8 cellular contexts compared by ENCODE assay signal in the genomic region with DNA sequence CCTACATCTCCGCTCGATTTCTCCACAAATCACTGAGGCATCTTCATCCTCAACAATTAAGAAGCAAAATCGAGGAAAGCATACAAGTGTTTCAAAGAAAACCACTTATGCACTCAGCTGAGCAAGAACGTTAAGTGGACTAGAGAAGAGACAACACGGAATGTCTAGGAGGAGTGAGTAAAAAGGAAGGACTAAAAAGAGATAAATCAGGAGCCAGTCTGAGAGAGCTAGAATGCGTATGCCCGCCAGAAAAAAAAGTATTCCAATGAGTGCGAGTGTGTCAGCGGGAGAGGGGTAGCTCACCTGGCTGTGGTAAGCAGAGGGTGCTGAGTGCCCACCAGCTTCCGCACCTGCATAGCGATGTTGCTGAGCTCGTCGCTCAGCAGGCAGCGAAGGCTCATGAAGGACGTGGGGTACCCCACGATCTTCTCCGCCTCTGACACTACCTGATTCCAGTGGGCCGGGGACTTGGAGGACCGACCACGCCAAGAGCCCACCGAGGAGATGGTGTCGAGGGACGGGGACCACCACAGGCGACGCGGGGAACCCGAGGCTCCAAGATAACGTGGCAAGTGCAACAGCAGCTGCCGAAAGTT. TPM values are rescaled to one million over a fixed set of nuclear protein-coding genes. Genes with fewer than 3 reads are reported as not detected.
A peak's percentile ranks its signal among the peaks of the same experiment; 100 is the strongest.
DNase-seq lines count a peak whose midpoint lies in the region; ATAC-seq and TF ChIP-seq lines count a peak whose summit lies in the region.

No MANE protein-coding gene starts in this region.

- H3K27ac ChIP-seq in ascending aorta (peak overlapping the region; percentile 80 to 91), skeletal muscle tissue (ENCODE audit: low read depth, low read length) (peak overlapping the region; percentile 91)

- POLR2A ChIA-PET in Caco-2 (lab: Charles Lee): interaction anchor here (0.6 to 2.0 kb wide), 9 partner anchors 12 to 343 kb away, joined by 3 to 13 read pairs (median 4); partner anchors contain the start of gene BEND3

- DNase-seq in Caco-2: peak; percentile 39 to 41
- peak in 1 of 2 donors; percentile 64 for DNase-seq in ascending aorta (ENCODE audit: low spot score in 2 of 2)
- DNase-seq in ecto neural progenitor cell (ENCODE audit: low spot score): no peak

- no peaks in the 10 kb centered on the region for H3K9me3 Mint-ChIP-seq in Caco-2 (ENCODE audit: unreplicated experiment)

- H3K27me3 Mint-ChIP-seq in Caco-2 (ENCODE audit: insufficient read depth, unreplicated experiment): no peaks in the 10 kb centered on the region

- peak overlapping the region; percentile 89 for H3K27ac Mint-ChIP-seq in Caco-2 (ENCODE audit: unreplicated experiment)

- H3K4me3 ChIP-seq in Caco-2 (ENCODE audit: low read depth, low read length) (peak overlapping the region; percentile 85), ascending aorta (peak overlapping the region; percentile 82 to 92), iPS-18c (ENCODE audit: insufficient read depth, low read depth, low read length) (peak overlapping the region; percentile 81), skeletal muscle tissue (ENCODE audit: low read length in 3 of 3) (peak overlapping the region; percentile 98 to 99 (median 99))

- H3K36me3 ChIP-seq in Caco-2 (ENCODE audit: control insufficient read depth, insufficient read depth, low read length) (no peaks in the 10 kb centered on the region), ascending aorta (no peaks in the 10 kb centered on the region), skeletal muscle tissue (ENCODE audit: control insufficient read depth in 3 of 3, insufficient read depth in 3 of 3, low read length in 3 of 3) (no peaks in the 10 kb centered on the region)

- peak; percentile 18 for ATAC-seq in GM19324 (IDR thresholded peaks at IDR 0.05; ENCODE audit: low FRiP score, unreplicated experiment)
- peak; percentile 9 for ATAC-seq in HG03378 (IDR thresholded peaks at IDR 0.05; ENCODE audit: unreplicated experiment)

- intact Hi-C loops in Caco-2 (cut with micrococcal nuclease; ENCODE audit: unreplicated experiment) (loop anchor here (1.0 to 5.0 kb wide), 4 partner anchors 96 to 306 kb away; no protein-coding TSS in a partner anchor), ascending aorta (cut with DNase I) (loop anchor here (1.0 kb wide), 1 partner anchor 31 kb away; no protein-coding TSS in a partner anchor)

- BruUV-seq in Caco-2 (replicated peaks; lab: Mats Ljungman, UMichigan): TSS peak; percentile 53

- TF ChIP-seq CTCF in Caco-2 (IDR thresholded peaks at IDR 0.05; ENCODE audit: insufficient read depth in 1 of 2, low read depth in 1 of 2, low read length in 1 of 2, severe bottlenecking in 1 of 2, unreplicated experiment in 1 of 2) (no peak), ascending aorta (IDR thresholded peaks at IDR 0.05) (no peak)

- H3K9ac ChIP-seq in skeletal muscle tissue (ENCODE audit: low read depth in 1 of 3, low read length in 3 of 3): peak overlapping the region; percentile 97 to 98 (median 97)

- H3K4me1 ChIP-seq in Caco-2 (no peaks in the 10 kb centered on the region), ascending aorta (peaks cover 3 to 5% of the 10 kb centered on the region in 2 donors), skeletal muscle tissue (ENCODE audit: control insufficient read depth in 3 of 3, insufficient read depth in 3 of 3, low read length in 3 of 3) (peaks cover 10 to 14% (median 11%) of the 10 kb centered on the region in 3 donors)

- H3K4me3 Mint-ChIP-seq in Caco-2 (ENCODE audit: unreplicated experiment): peak overlapping the region; percentile 88

- H3K27me3 ChIP-seq in Caco-2 (replicated peaks; ENCODE audit: control insufficient read depth, insufficient read depth, low read length) (no peaks in the 10 kb centered on the region), ascending aorta (no peaks in the 10 kb centered on the region), skeletal muscle tissue (ENCODE audit: control insufficient read depth in 3 of 3, insufficient read depth in 3 of 3, low read length in 3 of 3) (no peaks in the 10 kb centered on the region)

- no peaks in the 10 kb centered on the region for H3K36me3 Mint-ChIP-seq in Caco-2 (ENCODE audit: insufficient read depth, unreplicated experiment)

- CTCF ChIA-PET in Caco-2 (lab: Charles Lee): interaction anchor here (0.9 to 1.9 kb wide), 7 partner anchors 20 to 345 kb away, joined by 3 to 44 read pairs (median 4); no protein-coding TSS in a partner anchor

- peaks cover 6% of the 10 kb centered on the region for H3K4me1 Mint-ChIP-seq in Caco-2 (ENCODE audit: low read depth, unreplicated experiment)

- H3K9me3 ChIP-seq in Caco-2 (no peaks in the 10 kb centered on the region), ascending aorta (no peaks in the 10 kb centered on the region), iPS-18c (ENCODE audit: control insufficient read depth, insufficient read depth, low read length) (no peaks in the 10 kb centered on the region), skeletal muscle tissue (ENCODE audit: control insufficient read depth in 3 of 3, low read length in 3 of 3) (no peaks in the 10 kb centered on the region)

TF ChIP-seq in PFSK-1, 5 proteins besides CTCF, POLR2A, EP300 and RAD21:
- TF ChIP-seq, protein P1, sequence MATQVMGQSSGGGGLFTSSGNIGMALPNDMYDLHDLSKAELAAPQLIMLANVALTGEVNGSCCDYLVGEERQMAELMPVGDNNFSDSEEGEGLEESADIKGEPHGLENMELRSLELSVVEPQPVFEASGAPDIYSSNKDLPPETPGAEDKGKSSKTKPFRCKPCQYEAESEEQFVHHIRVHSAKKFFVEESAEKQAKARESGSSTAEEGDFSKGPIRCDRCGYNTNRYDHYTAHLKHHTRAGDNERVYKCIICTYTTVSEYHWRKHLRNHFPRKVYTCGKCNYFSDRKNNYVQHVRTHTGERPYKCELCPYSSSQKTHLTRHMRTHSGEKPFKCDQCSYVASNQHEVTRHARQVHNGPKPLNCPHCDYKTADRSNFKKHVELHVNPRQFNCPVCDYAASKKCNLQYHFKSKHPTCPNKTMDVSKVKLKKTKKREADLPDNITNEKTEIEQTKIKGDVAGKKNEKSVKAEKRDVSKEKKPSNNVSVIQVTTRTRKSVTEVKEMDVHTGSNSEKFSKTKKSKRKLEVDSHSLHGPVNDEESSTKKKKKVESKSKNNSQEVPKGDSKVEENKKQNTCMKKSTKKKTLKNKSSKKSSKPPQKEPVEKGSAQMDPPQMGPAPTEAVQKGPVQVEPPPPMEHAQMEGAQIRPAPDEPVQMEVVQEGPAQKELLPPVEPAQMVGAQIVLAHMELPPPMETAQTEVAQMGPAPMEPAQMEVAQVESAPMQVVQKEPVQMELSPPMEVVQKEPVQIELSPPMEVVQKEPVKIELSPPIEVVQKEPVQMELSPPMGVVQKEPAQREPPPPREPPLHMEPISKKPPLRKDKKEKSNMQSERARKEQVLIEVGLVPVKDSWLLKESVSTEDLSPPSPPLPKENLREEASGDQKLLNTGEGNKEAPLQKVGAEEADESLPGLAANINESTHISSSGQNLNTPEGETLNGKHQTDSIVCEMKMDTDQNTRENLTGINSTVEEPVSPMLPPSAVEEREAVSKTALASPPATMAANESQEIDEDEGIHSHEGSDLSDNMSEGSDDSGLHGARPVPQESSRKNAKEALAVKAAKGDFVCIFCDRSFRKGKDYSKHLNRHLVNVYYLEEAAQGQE (IDR thresholded peaks at IDR 0.05; ENCODE audit: insufficient read depth in 1 of 2, low read depth in 2 of 2, low read length in 2 of 2): no peak
- TF ChIP-seq FOXP2 (optimal IDR thresholded peaks at IDR 0.05; ENCODE audit: borderline replicate concordance, extremely low read depth, extremely low read length, insufficient read depth): no peak
- TF ChIP-seq TAF1 (IDR thresholded peaks at IDR 0.05; ENCODE audit: borderline replicate concordance, insufficient read depth, low read length): no peak
- TF ChIP-seq POLR2AphosphoS5 (IDR thresholded peaks at IDR 0.05; ENCODE audit: low read depth, low read length): no peak
- peak; percentile 10; the same call in 1 of the 2 replicates for TF ChIP-seq SIN3A (IDR thresholded peaks at IDR 0.05; ENCODE audit: borderline replicate concordance, insufficient read depth, low read length)

RNA-seq across cellular contexts. Expression of gene PDSS2, which starts 0.6 kb away (rescaled TPM):
- total RNA-seq in Caco-2 (2022): 10.3 and 11.4 TPM in 2 replicates
- 5.9 TPM for polyA plus RNA-seq in PFSK-1 (2012; ENCODE audit: insufficient read length, low read depth)
- 0.85 TPM for total RNA-seq in ascending aorta
- total RNA-seq in skeletal muscle tissue: 6.8 TPM

RNA-seq across cellular contexts. Expression of gene SOBP, which starts 31.1 kb away (rescaled TPM):
- 0.14 TPM in 1 of 2 replicates, not detected in the other for total RNA-seq in Caco-2 (2022)
- polyA plus RNA-seq in PFSK-1 (2012; ENCODE audit: insufficient read length, low read depth): 0.16 TPM
- 5.4 TPM for total RNA-seq in ascending aorta
- total RNA-seq in skeletal muscle tissue: 20.4 TPM
